In the genomic region with DNA sequence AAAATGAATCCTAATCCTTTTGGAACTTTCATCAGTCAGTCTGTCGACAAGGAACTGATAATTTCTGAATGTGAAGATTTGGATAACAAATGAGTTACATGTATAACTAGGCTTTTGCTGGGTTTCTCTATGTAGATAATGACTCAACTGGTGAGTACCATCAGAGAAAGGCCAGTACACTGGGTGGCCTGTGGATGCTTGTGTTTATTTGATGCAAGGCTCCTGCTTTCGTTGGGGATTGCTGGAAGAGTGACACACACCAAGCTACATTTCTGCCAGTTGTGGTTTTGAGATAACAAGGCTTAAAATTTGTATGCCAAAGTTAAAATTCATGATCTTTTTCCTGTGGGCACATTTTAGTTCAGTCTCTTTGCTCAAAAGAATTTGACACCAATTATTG, we compare ENCODE assay signal across 20 cellular contexts.
DNase-seq lines count a peak whose midpoint lies in the region; ATAC-seq, FAIRE-seq and TF ChIP-seq lines count a peak whose summit lies in the region.
"Had no signal": no experiment of that assay in that cellular context is flagged by ENCODE, and none has a peak within 500 bp of the region (broad histone marks: within the 10 kb centered on the region; RNA-seq: fewer than 3 reads in every experiment).

No MANE protein-coding gene starts in this region.

- CTCF ChIA-PET in mammary epithelial cell (lab: Charles Lee; ENCODE audit: low non-redundant PET): interaction anchor here (0.6 kb wide), 2 partner anchors 35 to 44 kb away, joined by 3 read pairs; no protein-coding TSS in a partner anchor
- CTCF ChIA-PET in MCF 10A (lab: Yijun Ruan, JAX): interaction anchor here (0.6 kb wide), 1 partner anchor 12 kb away, joined by 5 read pairs; no protein-coding TSS in a partner anchor

- BruUV-seq in mammary epithelial cell (replicated peaks; lab: Mats Ljungman, UMichigan): no TSS peak
- BruUV-seq in MCF 10A (replicated peaks; lab: Mats Ljungman, UMichigan): no TSS peak

- H3K27me3 ChIP-seq in mammary epithelial cell (ENCODE audit: insufficient read depth, low read length) (no peaks in the 10 kb centered on the region), astrocyte (ENCODE audit: insufficient read depth, low read length) (no peaks in the 10 kb centered on the region), foreskin keratinocyte (no peaks in the 10 kb centered on the region)
- H3K27me3 ChIP-seq: hepatocyte had no signal

- POLR2A ChIA-PET in MCF 10A (lab: Yijun Ruan, JAX): interaction anchor here (1.2 to 1.7 kb wide), 3 partner anchors 45 to 48 kb away, joined by 3 to 4 read pairs (median 3); no protein-coding TSS in a partner anchor

- H3K9me3 Mint-ChIP-seq in MCF 10A (ENCODE audit: unreplicated experiment): no peaks in the 10 kb centered on the region
- H3K9me3 Mint-ChIP-seq in astrocyte (ENCODE audit: unreplicated experiment): no peaks in the 10 kb centered on the region
- no peaks in the 10 kb centered on the region for H3K9me3 Mint-ChIP-seq in glutamatergic neuron (ENCODE audit: unreplicated experiment)
- H3K9me3 Mint-ChIP-seq in activated T-cell treated with anti-CD3 and anti-CD28 coated beads, Interleukin-2, amount 50 U/mL, for 4 hours: peaks cover 6% of the 10 kb centered on the region
- H3K9me3 Mint-ChIP-seq: activated naive CD4-positive, alpha-beta T cell treated with anti-CD3 and anti-CD28 coated beads, Interleukin-2, amount 10 ng/mL, durations not matched to agents 7 days and 5 days; CD8-positive, alpha-beta memory T cell; stimulated activated naive CD8-positive, alpha-beta T cell treated with anti-CD3 and anti-CD28 coated beads, Interleukin-15, amount 100 ng/mL, for 72 hours had no signal

- H3K9ac ChIP-seq in mammary epithelial cell (ENCODE audit: insufficient read depth, low read length) (no peak overlapping the region), astrocyte (ENCODE audit: low read length) (no peak overlapping the region)
- H3K9ac ChIP-seq: parathyroid adenoma had no signal

- DNase-seq in mammary epithelial cell: peak; percentile 86
- no peak for DNase-seq in MCF 10A (ENCODE audit: unreplicated experiment)
- DNase-seq in astrocyte (ENCODE audit: low read depth): peak; percentile 82
- DNase-seq in foreskin keratinocyte: peak in 1 of 2 donors; percentile 68
- DNase-seq in glutamatergic neuron: no peak
- DNase-seq in NCI-H1436 (lab: John Stamatoyannopoulos, UW): no peak
- no peak for DNase-seq in activated T-cell treated with anti-CD3 and anti-CD28 coated beads, Interleukin-2, amount 50 U/mL, for 4 hours
- no peak for DNase-seq in NCI-H2081 (lab: John Stamatoyannopoulos, UW)
- DNase-seq: activated naive CD4-positive, alpha-beta T cell treated with anti-CD3 and anti-CD28 coated beads, Interleukin-2, amount 10 ng/mL, durations not matched to agents 7 days and 5 days; CD8-positive, alpha-beta memory T cell; central memory CD4-positive, alpha-beta T cell; Kasumi-1; NCI-H1930; NCI-H69; RPMI8226; stimulated activated naive CD8-positive, alpha-beta T cell treated with anti-CD3 and anti-CD28 coated beads, Interleukin-15, amount 100 ng/mL, for 72 hours; T-helper 1 cell had no signal

- peak; percentile 71 for ATAC-seq in foreskin keratinocyte
- ATAC-seq in activated T-cell treated with anti-CD3 and anti-CD28 coated beads, Interleukin-2, amount 50 U/mL, for 4 hours: no peak
- ATAC-seq: stimulated activated naive CD8-positive, alpha-beta T cell treated with anti-CD3 and anti-CD28 coated beads, Interleukin-15, amount 100 ng/mL, for 72 hours had no signal

- in situ Hi-C loops in mammary epithelial cell (cut with MboI; ENCODE audit: low sequenced_read_pairs in 2 of 2): no loop called here

- no peaks in the 10 kb centered on the region for H3K36me3 ChIP-seq in mammary epithelial cell (ENCODE audit: insufficient read depth, low read length)
- H3K36me3 ChIP-seq in astrocyte (ENCODE audit: insufficient read depth, low read length): no peaks in the 10 kb centered on the region

- H3K27me3 Mint-ChIP-seq in MCF 10A (ENCODE audit: insufficient read depth, unreplicated experiment) (no peaks in the 10 kb centered on the region), astrocyte (ENCODE audit: low read depth, unreplicated experiment) (no peaks in the 10 kb centered on the region), glutamatergic neuron (ENCODE audit: unreplicated experiment) (no peaks in the 10 kb centered on the region)
- H3K27me3 Mint-ChIP-seq in activated T-cell treated with anti-CD3 and anti-CD28 coated beads, Interleukin-2, amount 50 U/mL, for 4 hours (ENCODE audit: low read depth): peaks cover 4% of the 10 kb centered on the region
- H3K27me3 Mint-ChIP-seq: activated naive CD4-positive, alpha-beta T cell treated with anti-CD3 and anti-CD28 coated beads, Interleukin-2, amount 10 ng/mL, durations not matched to agents 7 days and 5 days; CD8-positive, alpha-beta memory T cell had no signal

- dilution Hi-C loops in mammary epithelial cell (cut with HindIII; ENCODE audit: low sequenced_read_pairs): no loop called here

- H3K4me1 ChIP-seq in mammary epithelial cell (ENCODE audit: insufficient read depth, low read length): peaks cover 20% of the 10 kb centered on the region
- peaks cover 6% of the 10 kb centered on the region for H3K4me1 ChIP-seq in astrocyte (ENCODE audit: insufficient read depth, low read length)
- peaks cover 2% of the 10 kb centered on the region for H3K4me1 ChIP-seq in foreskin keratinocyte
- H3K4me1 ChIP-seq: parathyroid adenoma had no signal

- H3K4me3 Mint-ChIP-seq in MCF 10A (ENCODE audit: unreplicated experiment): no peak overlapping the region
- H3K4me3 Mint-ChIP-seq in astrocyte (ENCODE audit: unreplicated experiment): no peak overlapping the region
- no peak overlapping the region for H3K4me3 Mint-ChIP-seq in glutamatergic neuron (ENCODE audit: unreplicated experiment)
- no peak overlapping the region for H3K4me3 Mint-ChIP-seq in activated T-cell treated with anti-CD3 and anti-CD28 coated beads, Interleukin-2, amount 50 U/mL, for 4 hours
- H3K4me3 Mint-ChIP-seq: activated naive CD4-positive, alpha-beta T cell treated with anti-CD3 and anti-CD28 coated beads, Interleukin-2, amount 10 ng/mL, durations not matched to agents 7 days and 5 days; CD8-positive, alpha-beta memory T cell; stimulated activated naive CD8-positive, alpha-beta T cell treated with anti-CD3 and anti-CD28 coated beads, Interleukin-15, amount 100 ng/mL, for 72 hours had no signal

- no peak overlapping the region for H3K27ac Mint-ChIP-seq in MCF 10A (ENCODE audit: low read depth, unreplicated experiment)
- H3K27ac Mint-ChIP-seq in astrocyte (ENCODE audit: unreplicated experiment): peak overlapping the region; percentile 49
- H3K27ac Mint-ChIP-seq in glutamatergic neuron (ENCODE audit: unreplicated experiment): no peak overlapping the region
- H3K27ac Mint-ChIP-seq: activated naive CD4-positive, alpha-beta T cell treated with anti-CD3 and anti-CD28 coated beads, Interleukin-2, amount 10 ng/mL, durations not matched to agents 7 days and 5 days; CD8-positive, alpha-beta memory T cell; stimulated activated naive CD8-positive, alpha-beta T cell treated with anti-CD3 and anti-CD28 coated beads, Interleukin-15, amount 100 ng/mL, for 72 hours had no signal

- H3K36me3 Mint-ChIP-seq in MCF 10A (ENCODE audit: insufficient read depth, unreplicated experiment) (no peaks in the 10 kb centered on the region), astrocyte (ENCODE audit: low read depth, unreplicated experiment) (peaks cover 2% of the 10 kb centered on the region), glutamatergic neuron (ENCODE audit: unreplicated experiment) (no peaks in the 10 kb centered on the region)
- H3K36me3 Mint-ChIP-seq in activated T-cell treated with anti-CD3 and anti-CD28 coated beads, Interleukin-2, amount 50 U/mL, for 4 hours (ENCODE audit: insufficient read depth): no peaks in the 10 kb centered on the region
- H3K36me3 Mint-ChIP-seq: activated naive CD4-positive, alpha-beta T cell treated with anti-CD3 and anti-CD28 coated beads, Interleukin-2, amount 10 ng/mL, durations not matched to agents 7 days and 5 days; CD8-positive, alpha-beta memory T cell had no signal

- no peaks in the 10 kb centered on the region for H3K9me3 ChIP-seq in mammary epithelial cell (replicated peaks; ENCODE audit: insufficient read depth, low read length)
- no peaks in the 10 kb centered on the region for H3K9me3 ChIP-seq in astrocyte (ENCODE audit: insufficient read depth, low read depth, low read length)

- WGBS in mammary epithelial cell (ENCODE audit: low coverage, missing lambda C conversion rate): 15% methylated on average over 2 of the region's 2 CpGs

- H3K27ac ChIP-seq in mammary epithelial cell (ENCODE audit: insufficient read depth, low read depth, low read length) (peak overlapping the region; percentile 52), astrocyte (ENCODE audit: low read depth, low read length) (no peak overlapping the region), foreskin keratinocyte (peak overlapping the region; percentile 43)
- H3K27ac ChIP-seq: 22Rv1, hepatocyte, parathyroid adenoma had no signal

- intact Hi-C loops in mammary epithelial cell (cut with micrococcal nuclease) (no loop called here), MCF 10A (cut with micrococcal nuclease) (no loop called here)

- FAIRE-seq in astrocyte (lab: Jason Lieb, UNC): peak; percentile 80

- no peak overlapping the region for H2AFZ ChIP-seq in mammary epithelial cell (ENCODE audit: low read depth, low read length)
- H2AFZ ChIP-seq in astrocyte (ENCODE audit: low read depth, low read length): no peak overlapping the region
- H2AFZ ChIP-seq: hepatocyte, parathyroid adenoma had no signal

- no peak overlapping the region for H3K4me2 ChIP-seq in mammary epithelial cell (ENCODE audit: insufficient read depth, low read depth, low read length)
- peak overlapping the region; percentile 0 for H3K4me2 ChIP-seq in astrocyte (ENCODE audit: low read length)
- H3K4me2 ChIP-seq: hepatocyte had no signal

- no peak for TF ChIP-seq CTCF in mammary epithelial cell (conservative IDR thresholded peaks at IDR 0.05 in 1 of 2, IDR thresholded peaks at IDR 0.05 in 1 of 2; ENCODE audit: extremely low read depth in 1 of 2, insufficient read depth in 1 of 2, low read depth in 1 of 2, low read length in 2 of 2)
- TF ChIP-seq CTCF in MCF 10A (IDR thresholded peaks at IDR 0.05; ENCODE audit: unreplicated experiment): no peak
- TF ChIP-seq CTCF in astrocyte (IDR thresholded peaks at IDR 0.05; ENCODE audit: insufficient read depth, low read depth, low read length): no peak
- no peak for TF ChIP-seq CTCF in foreskin keratinocyte (conservative IDR thresholded peaks at IDR 0.05)
- TF ChIP-seq CTCF in glutamatergic neuron (IDR thresholded peaks at IDR 0.05; ENCODE audit: partially characterized antibody, unreplicated experiment): no peak

- H3K79me2 ChIP-seq in mammary epithelial cell (ENCODE audit: insufficient read depth, low read length) (no peaks in the 10 kb centered on the region), astrocyte (ENCODE audit: insufficient read depth, low read length) (no peaks in the 10 kb centered on the region)
- H3K79me2 ChIP-seq: hepatocyte, parathyroid adenoma had no signal

- no peak overlapping the region for H3K4me3 ChIP-seq in mammary epithelial cell (replicated peaks in 1 of 3; ENCODE audit: insufficient read depth in 1 of 3, low read depth in 2 of 3, low read length in 3 of 3)
- H3K4me3 ChIP-seq in astrocyte (ENCODE audit: insufficient read depth, low read depth, low read length): no peak overlapping the region
- H3K4me3 ChIP-seq: hepatocyte had no signal

- H4K20me1 ChIP-seq in mammary epithelial cell (ENCODE audit: insufficient read depth, low read length) (no peaks in the 10 kb centered on the region), astrocyte (ENCODE audit: insufficient read depth, low read length) (peaks cover 4% of the 10 kb centered on the region)

- H3K4me1 Mint-ChIP-seq in MCF 10A (ENCODE audit: insufficient read depth, unreplicated experiment) (no peaks in the 10 kb centered on the region), astrocyte (ENCODE audit: low read depth, unreplicated experiment) (peaks cover 22% of the 10 kb centered on the region), glutamatergic neuron (ENCODE audit: low read depth, unreplicated experiment) (no peaks in the 10 kb centered on the region)
- no peaks in the 10 kb centered on the region for H3K4me1 Mint-ChIP-seq in activated T-cell treated with anti-CD3 and anti-CD28 coated beads, Interleukin-2, amount 50 U/mL, for 4 hours (ENCODE audit: low read depth)
- H3K4me1 Mint-ChIP-seq: activated naive CD4-positive, alpha-beta T cell treated with anti-CD3 and anti-CD28 coated beads, Interleukin-2, amount 10 ng/mL, durations not matched to agents 7 days and 5 days; CD8-positive, alpha-beta memory T cell; stimulated activated naive CD8-positive, alpha-beta T cell treated with anti-CD3 and anti-CD28 coated beads, Interleukin-15, amount 100 ng/mL, for 72 hours had no signal

Comparison
In these comparisons a context has a peak if more than half of its experiments do, and no peak if none do; other contexts are left out.
1. DNase-seq: peak in mammary epithelial cell (single experiment) and astrocyte (single experiment); none in MCF 10A (single experiment), glutamatergic neuron (single experiment), NCI-H1436 (single experiment), activated T-cell treated with anti-CD3 and anti-CD28 coated beads, Interleukin-2, amount 50 U/mL, for 4 hours (single experiment) and NCI-H2081 (0 of 2).